Comparison of ENCODE assay signal across 8 cellular contexts in genomic region chr5:57173318-57174127, GRCh38. TPM values are rescaled to one million over a fixed set of nuclear protein-coding genes. Genes with fewer than 3 reads are reported as not detected.
A peak's percentile ranks its signal among the peaks of the same experiment; 100 is the strongest.
DNase-seq lines count a peak whose midpoint lies in the region; ATAC-seq and TF ChIP-seq lines count a peak whose summit lies in the region.

Gene GPBP1 (plus strand): TSS chr5:57174059. CDS start chr5:57214131, 40,072 bp downstream.

- peaks cover 2% of the 10 kb centered on the region for H3K4me1 ChIP-seq in fibroblast of lung (ENCODE audit: control insufficient read depth, extremely low read depth, insufficient read depth, low read length)

- H3K27ac Mint-ChIP-seq in activated T-helper 17 cell treated with anti-CD3 and anti-CD28 coated beads, Interleukin-2, amount 50 U/mL, for 72 hours: peak within 1 kb of the TSS; percentile 100
- peak within 1 kb of the TSS; percentile 95 to 100 (median 99) for H3K27ac Mint-ChIP-seq in naive thymus-derived CD8-positive, alpha-beta T cell

- no peaks in the 10 kb centered on the region for H3K27me3 ChIP-seq in fibroblast of lung (ENCODE audit: control insufficient read depth, insufficient read depth, low read length)

- H3K27me3 Mint-ChIP-seq in activated T-helper 17 cell treated with anti-CD3 and anti-CD28 coated beads, Interleukin-2, amount 50 U/mL, for 72 hours: no peaks in the 10 kb centered on the region
- H3K27me3 Mint-ChIP-seq in naive thymus-derived CD8-positive, alpha-beta T cell: no peaks in the 10 kb centered on the region

- TF ChIP-seq CTCF in LNCaP clone FGC (IDR thresholded peaks at IDR 0.05; ENCODE audit: control insufficient read depth, extremely low read depth, insufficient read depth) (0 out of 2 replicates have a peak, but pooled peaks have one; percentile 2), RWPE1 (conservative IDR thresholded peaks at IDR 0.05; ENCODE audit: low read depth) (no peak), fibroblast of lung (conservative IDR thresholded peaks at IDR 0.05 in 1 of 2, IDR thresholded peaks at IDR 0.05 in 1 of 2; ENCODE audit: low read depth in 1 of 2, low read length in 2 of 2) (no peak)

- ATAC-seq in activated T-helper 17 cell treated with anti-CD3 and anti-CD28 coated beads, Interleukin-2, amount 50 U/mL, for 72 hours (replicated peaks): peak; percentile 78
- ATAC-seq in naive thymus-derived CD8-positive, alpha-beta T cell: peak; percentile 71 to 81

- H3K36me3 ChIP-seq in fibroblast of lung (ENCODE audit: control insufficient read depth, insufficient read depth, low read length): no peaks in the 10 kb centered on the region

- no peaks in the 10 kb centered on the region for H3K9me3 ChIP-seq in fibroblast of lung (ENCODE audit: control insufficient read depth, insufficient read depth, low read depth, low read length)

- peak within 1 kb of the TSS; percentile 98 for H3K4me3 Mint-ChIP-seq in activated T-helper 17 cell treated with anti-CD3 and anti-CD28 coated beads, Interleukin-2, amount 50 U/mL, for 72 hours
- peak within 1 kb of the TSS; percentile 95 to 99 (median 97) for H3K4me3 Mint-ChIP-seq in naive thymus-derived CD8-positive, alpha-beta T cell

- H3K27ac ChIP-seq in RWPE1 (peak within 1 kb of the TSS; percentile 99), fibroblast of lung (ENCODE audit: insufficient read depth, low read length) (peak within 1 kb of the TSS; percentile 100)

- H3K4me1 Mint-ChIP-seq in activated T-helper 17 cell treated with anti-CD3 and anti-CD28 coated beads, Interleukin-2, amount 50 U/mL, for 72 hours: peaks cover 14% of the 10 kb centered on the region
- peaks cover 22 to 45% (median 26%) of the 10 kb centered on the region in 4 donors for H3K4me1 Mint-ChIP-seq in naive thymus-derived CD8-positive, alpha-beta T cell

- peaks cover 46% of the 10 kb centered on the region for H3K79me2 ChIP-seq in fibroblast of lung (ENCODE audit: control insufficient read depth, insufficient read depth, low read length)

- H3K36me3 Mint-ChIP-seq in activated T-helper 17 cell treated with anti-CD3 and anti-CD28 coated beads, Interleukin-2, amount 50 U/mL, for 72 hours (ENCODE audit: low read depth): peaks cover 47% of the 10 kb centered on the region
- H3K36me3 Mint-ChIP-seq in naive thymus-derived CD8-positive, alpha-beta T cell: peaks cover 0 to 28% (median 15%) of the 10 kb centered on the region in 3 donors

- H2AFZ ChIP-seq in fibroblast of lung (ENCODE audit: low read length): peak within 1 kb of the TSS; percentile 88

- H3K4me2 ChIP-seq in fibroblast of lung (ENCODE audit: extremely low read depth, insufficient read depth, low read length): peak within 1 kb of the TSS; percentile 98

- DNase-seq in Daoy (ENCODE audit: low read depth) (peak; percentile 100), GOT3 (lab: John Stamatoyannopoulos, UW) (peak; percentile 94), LNCaP clone FGC (ENCODE audit: low read depth) (peak; percentile 98), RWPE1 (ENCODE audit: low spot score) (peak; percentile 99), fibroblast of lung (ENCODE audit: low read depth in 2 of 2) (peak; percentile 99 to 100)
- DNase-seq in naive thymus-derived CD8-positive, alpha-beta T cell: peak; percentile 97 to 99 (median 98)
- DNase-seq in stimulated activated naive CD4-positive, alpha-beta T cell (lab: John Stamatoyannopoulos, UW): peak; percentile 98 to 100 (median 99)

- CTCF ChIA-PET in RWPE1 (lab: Yijun Ruan, JAX): no interaction called here

- H3K4me3 ChIP-seq in LNCaP clone FGC (ENCODE audit: low read depth, low read length) (peak within 1 kb of the TSS; percentile 90), fibroblast of lung (replicated peaks in 1 of 4; ENCODE audit: control extremely low read depth in 1 of 4, insufficient read depth in 1 of 4, low read depth in 3 of 4, low read length in 4 of 4) (peak within 1 kb of the TSS; percentile 95 to 98 (median 98))

- H3K9ac ChIP-seq in fibroblast of lung (ENCODE audit: insufficient read depth, low read length): peak within 1 kb of the TSS; percentile 100

- peaks cover 3% of the 10 kb centered on the region for H4K20me1 ChIP-seq in fibroblast of lung (ENCODE audit: control insufficient read depth, extremely low read depth, insufficient read depth, low read length)

- H3K9me3 Mint-ChIP-seq in activated T-helper 17 cell treated with anti-CD3 and anti-CD28 coated beads, Interleukin-2, amount 50 U/mL, for 72 hours: no peaks in the 10 kb centered on the region
- no peaks in the 10 kb centered on the region for H3K9me3 Mint-ChIP-seq in naive thymus-derived CD8-positive, alpha-beta T cell

- POLR2A ChIA-PET in RWPE1 (lab: Yijun Ruan, JAX; ENCODE audit: low non-redundant PET): interaction anchor here (0.7 kb wide), 1 partner anchor 42 kb away, joined by 4 read pairs; no protein-coding TSS in a partner anchor
- POLR2A ChIA-PET in naive thymus-derived CD8-positive, alpha-beta T cell (lab: Charles Lee): interaction anchor here (0.6 to 1.8 kb wide), 13 partner anchors 9 to 358 kb away, joined by 3 to 20 read pairs (median 4); partner anchors contain the start of genes MAP3K1 and SETD9

RNA-seq across cellular contexts. Expression of gene GPBP1, which starts in this region (rescaled TPM):
- total RNA-seq in Daoy (2014; rRNA removed; shearing (Covaris generic)): 61.0 and 75.5 TPM in 2 replicates
- total RNA-seq in activated T-helper 17 cell treated with anti-CD3 and anti-CD28 coated beads, Interleukin-2, amount 50 U/mL, for 72 hours: 100 to 1,000 TPM in 1 of 2 donors, 10 to 100 TPM in 1; 83.6 to 123 TPM
- total RNA-seq in fibroblast of lung: 80.9 and 82.1 TPM in 2 replicates
- polyA plus RNA-seq in fibroblast of lung: 45.5 and 50.4 TPM in 2 replicates
- 29.5 and 30.0 TPM in 2 replicates for polyA plus RNA-seq in fibroblast of lung (2012)
- polyA minus RNA-seq in fibroblast of lung (ENCODE audit: low replicate concordance): 0.90 and 1.7 TPM in 2 replicates
- 100 to 1,000 TPM; 155 to 168 TPM for total RNA-seq in naive thymus-derived CD8-positive, alpha-beta T cell
- polyA plus RNA-seq in naive thymus-derived CD8-positive, alpha-beta T cell: 10 to 100 TPM; 69.8 to 97.1 (median 93.0) TPM

Comparison
In these comparisons a context has a peak if more than half of its experiments do, and no peak if none do; other contexts are left out.
1. Peak in every context shown above with its lines: DNase-seq, ATAC-seq, H3K4me3 ChIP-seq and H3K27ac ChIP-seq.